8 cellular contexts compared by ENCODE assay signal in genomic region chr12:94460594-94460959, GRCh38. TPM values are rescaled to one million over a fixed set of nuclear protein-coding genes. Genes with fewer than 3 reads are reported as not detected.
DNase-seq lines count a peak whose midpoint lies in the region; ATAC-seq and TF ChIP-seq lines count a peak whose summit lies in the region.

No MANE protein-coding gene starts in this region.

- no peaks in the 10 kb centered on the region; the same call in 1 of the 2 replicates for H3K9me3 ChIP-seq in AG04450 (ENCODE audit: control insufficient read depth, insufficient read depth, low read length)
- H3K9me3 ChIP-seq in HUES6 (ENCODE audit: control insufficient read depth, insufficient read depth, low read depth, low read length) = no peaks in the 10 kb centered on the region
- no peaks in the 10 kb centered on the region for H3K9me3 ChIP-seq in breast epithelium
- H3K9me3 ChIP-seq in muscle layer of colon (ENCODE audit: low read length) = no peaks in the 10 kb centered on the region

- H3K27me3 ChIP-seq in AG04450 (ENCODE audit: control insufficient read depth, insufficient read depth, low read length) = no peaks in the 10 kb centered on the region
- H3K27me3 ChIP-seq in HUES6 (ENCODE audit: control insufficient read depth, insufficient read depth, low read length) = peaks cover 3% of the 10 kb centered on the region
- no peaks in the 10 kb centered on the region for H3K27me3 ChIP-seq in breast epithelium
- no peaks in the 10 kb centered on the region for H3K27me3 ChIP-seq in muscle layer of colon (ENCODE audit: control insufficient read depth in 1 of 2, insufficient read depth in 2 of 2, low read length in 2 of 2)

- intact Hi-C loops in breast epithelium (cut with DNase I; ENCODE audit: low total_unique reads) = no loop called here

- ATAC-seq in HG02610 (IDR thresholded peaks at IDR 0.05; ENCODE audit: unreplicated experiment) = no peak

- TF ChIP-seq POLR2A in breast epithelium (IDR thresholded peaks at IDR 0.05) = no peak

- H3K4me3 ChIP-seq in AG04450 (ENCODE audit: low read depth, low read length) (peak overlapping the region; percentile 92), HUES6 (ENCODE audit: low read depth, low read length) (peak overlapping the region; percentile 75), breast epithelium (peak overlapping the region; percentile 77 to 86 (median 85)), muscle layer of colon (ENCODE audit: low read depth in 1 of 2, low read length in 2 of 2) (peak overlapping the region; percentile 57 to 88)

- H3K4me1 ChIP-seq in HUES6 (ENCODE audit: control insufficient read depth, insufficient read depth, low read length) (peaks cover 5% of the 10 kb centered on the region; the same call in 1 of the 2 replicates), breast epithelium (no peaks in the 10 kb centered on the region), muscle layer of colon (ENCODE audit: insufficient read depth, low read length) (peaks cover 19% of the 10 kb centered on the region)

- CTCF ChIA-PET in AG04450 (lab: Charles Lee) = interaction anchor here (1.3 kb wide), 1 partner anchor 27 kb away, joined by 3 read pairs; no protein-coding TSS in a partner anchor

- H3K36me3 ChIP-seq in HUES6 (ENCODE audit: control insufficient read depth, insufficient read depth, low read length) (no peaks in the 10 kb centered on the region), breast epithelium (no peaks in the 10 kb centered on the region), muscle layer of colon (ENCODE audit: insufficient read depth, low read length) (no peaks in the 10 kb centered on the region)

- POLR2A ChIA-PET in AG04450 (lab: Yijun Ruan, JAX) = no interaction called here

- H3K27ac ChIP-seq in AG04450 (ENCODE audit: low read depth, low read length) (peak overlapping the region; percentile 83), HUES6 (ENCODE audit: low read depth, low read length) (no peak overlapping the region), breast epithelium (peak overlapping the region; percentile 89 to 96), muscle layer of colon (ENCODE audit: low read depth, low read length) (peak overlapping the region; percentile 87)

- peak overlapping the region; percentile 80 for H3K9ac ChIP-seq in HUES6 (ENCODE audit: low read length)
- H3K9ac ChIP-seq in muscle layer of colon (ENCODE audit: low read length) = peak overlapping the region; percentile 40

- TF ChIP-seq CTCF in AG04450 (IDR thresholded peaks at IDR 0.05; ENCODE audit: low read depth, low read length) = no peak
- TF ChIP-seq CTCF in breast epithelium (IDR thresholded peaks at IDR 0.05) = no peak
- TF ChIP-seq CTCF in GM10266 (IDR thresholded peaks at IDR 0.05; ENCODE audit: control insufficient read depth, insufficient read depth, low read depth, missing control alignments) = no peak

- no peak for DNase-seq in AG04450 (ENCODE audit: low read depth, low spot score)
- no peak for DNase-seq in breast epithelium (ENCODE audit: low spot score in 2 of 2)
- no peak for DNase-seq in GM10266 (ENCODE audit: extremely low spot score)
- no peak for DNase-seq in activated effector memory CD4-positive, alpha-beta T cell treated with Interleukin-2 at 50 U/mL for 16 hours
- DNase-seq in 8988T = no peak

RNA-seq across cellular contexts. Expression of gene CEP83, which starts 0.9 kb away (rescaled TPM):
- 7.8 and 10.0 TPM in 2 replicates for polyA plus RNA-seq in AG04450 (2011; rRNA removed)
- 3.4 and 6.9 TPM in 2 replicates for polyA minus RNA-seq in AG04450 (2011; rRNA and poly(A)+ RNA removed)
- 10 to 100 TPM; 13.3 to 30.0 (median 23.3) TPM for total RNA-seq in breast epithelium
